8 cellular contexts compared by ENCODE assay signal in the genomic region with DNA sequence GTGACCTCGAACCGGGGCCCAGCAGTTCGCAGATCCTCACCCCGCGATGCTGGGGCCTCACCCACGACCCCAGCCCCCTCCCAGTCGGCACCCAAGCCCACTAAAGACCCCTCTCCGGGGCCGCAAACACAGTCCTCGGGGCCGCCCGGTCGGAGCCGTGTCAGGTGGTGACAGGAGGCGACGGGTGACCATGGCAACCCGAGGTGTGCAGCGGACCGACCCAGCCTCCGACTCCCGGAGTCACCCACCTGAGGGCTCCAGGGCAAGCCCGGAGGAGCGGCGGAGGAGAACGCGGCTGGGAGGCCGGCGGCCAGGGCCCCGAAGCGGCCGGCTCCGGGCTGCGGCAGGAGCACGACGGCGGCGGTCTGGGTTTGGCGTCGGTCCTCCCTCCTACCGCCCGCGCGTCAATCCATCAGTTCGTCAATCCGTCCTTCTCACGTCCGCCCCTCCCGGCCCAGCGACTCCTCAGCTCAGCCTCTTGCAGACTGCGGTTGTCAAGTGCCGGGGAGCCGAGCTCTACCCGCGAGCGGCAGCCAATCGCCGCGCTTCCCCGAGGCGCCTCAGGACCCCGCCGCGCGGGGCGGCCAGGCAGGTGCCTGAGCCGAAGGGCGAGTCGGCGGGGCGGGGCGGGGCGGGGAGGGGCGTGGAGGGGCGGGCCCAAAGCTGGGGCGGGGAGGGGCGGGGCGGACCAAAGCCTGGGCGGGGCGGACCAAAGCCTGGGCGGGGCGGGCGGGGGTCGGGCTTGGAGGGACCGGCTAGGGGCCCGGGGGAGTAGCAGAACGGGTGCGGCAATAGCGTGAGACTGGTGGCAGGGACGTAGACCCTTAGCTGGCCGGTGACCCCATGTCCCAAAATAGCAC. TPM values are rescaled to one million over a fixed set of nuclear protein-coding genes. Genes with fewer than 3 reads are reported as not detected.
A peak's percentile ranks its signal among the peaks of the same experiment; 100 is the strongest.
DNase-seq lines count a peak whose midpoint lies in the region; ATAC-seq and TF ChIP-seq lines count a peak whose summit lies in the region.

TSS of gene WDR47 (minus strand) at position 489 of the 860 bp plus-strand sequence. CDS start 18,590 bp downstream, outside the sequence.

- H3K36me3 Mint-ChIP-seq in activated naive CD8-positive, alpha-beta T cell: no peaks in the 10 kb centered on the region
- H3K36me3 Mint-ChIP-seq in glutamatergic neuron (ENCODE audit: unreplicated experiment): no peaks in the 10 kb centered on the region

- no peaks in the 10 kb centered on the region for H3K9me3 Mint-ChIP-seq in activated naive CD8-positive, alpha-beta T cell (ENCODE audit: low read depth)
- H3K9me3 Mint-ChIP-seq in glutamatergic neuron (ENCODE audit: unreplicated experiment): peaks cover 6% of the 10 kb centered on the region

- ATAC-seq in HG02623 (IDR thresholded peaks at IDR 0.05; ENCODE audit: unreplicated experiment): peak; percentile 95

- TF ChIP-seq CTCF in GM10266 (IDR thresholded peaks at IDR 0.05; ENCODE audit: control insufficient read depth, insufficient read depth, low read depth, missing control alignments) (no peak), glutamatergic neuron (IDR thresholded peaks at IDR 0.05; ENCODE audit: partially characterized antibody, unreplicated experiment) (no peak), osteoblast (IDR thresholded peaks at IDR 0.05; ENCODE audit: extremely low read depth, low read depth, low read length) (no peak), testis (IDR thresholded peaks at IDR 0.05) (no peak)

- intact Hi-C loops in testis (cut with DNase I; ENCODE audit: low total_unique reads): no loop called here

- peak within 1 kb of the TSS; percentile 92 for H3K4me3 Mint-ChIP-seq in activated naive CD8-positive, alpha-beta T cell
- H3K4me3 Mint-ChIP-seq in glutamatergic neuron (ENCODE audit: unreplicated experiment): peak within 1 kb of the TSS; percentile 95

- H3K4me2 ChIP-seq in osteoblast (ENCODE audit: insufficient read depth, low read length): peak within 1 kb of the TSS; percentile 79

- H3K79me2 ChIP-seq in osteoblast (ENCODE audit: insufficient read depth, low read length): peaks cover 35% of the 10 kb centered on the region

- 0% methylated on average over 6 to 65 of the region's 90 CpGs for whole genome bisulfite sequencing in testis, 2 donors

- H3K4me1 ChIP-seq in osteoblast (ENCODE audit: insufficient read depth, low read length) (peaks cover 4% of the 10 kb centered on the region), testis (no peaks in the 10 kb centered on the region)

- peak within 1 kb of the TSS; percentile 43 for H3K27ac Mint-ChIP-seq in activated naive CD8-positive, alpha-beta T cell
- peak within 1 kb of the TSS; percentile 98 for H3K27ac Mint-ChIP-seq in glutamatergic neuron (ENCODE audit: unreplicated experiment)

- H3K4me3 ChIP-seq in osteoblast (ENCODE audit: insufficient read depth, low read length) (peak within 1 kb of the TSS; percentile 98), testis (peak within 1 kb of the TSS; percentile 91 to 99)

- H3K27me3 Mint-ChIP-seq in activated naive CD8-positive, alpha-beta T cell: no peaks in the 10 kb centered on the region
- peaks cover 4% of the 10 kb centered on the region for H3K27me3 Mint-ChIP-seq in glutamatergic neuron (ENCODE audit: unreplicated experiment)

- TF ChIP-seq POLR2A in testis (IDR thresholded peaks at IDR 0.05): peak; percentile 66

- no peaks in the 10 kb centered on the region for H3K36me3 ChIP-seq in osteoblast (ENCODE audit: insufficient read depth, low read length)
- no peaks in the 10 kb centered on the region for H3K36me3 ChIP-seq in testis (ENCODE audit: low read depth, missing control alignments)

- peaks cover 14% of the 10 kb centered on the region for H3K4me1 Mint-ChIP-seq in activated naive CD8-positive, alpha-beta T cell (ENCODE audit: low read depth)
- H3K4me1 Mint-ChIP-seq in glutamatergic neuron (ENCODE audit: low read depth, unreplicated experiment): peaks cover 2% of the 10 kb centered on the region

- H2AFZ ChIP-seq in osteoblast (ENCODE audit: low read length): peak within 1 kb of the TSS; percentile 96

- H3K9me3 ChIP-seq in osteoblast (ENCODE audit: low read depth, low read length) (no peaks in the 10 kb centered on the region), testis (no peaks in the 10 kb centered on the region)

- H3K27ac ChIP-seq in osteoblast (ENCODE audit: low read depth, low read length): peak within 1 kb of the TSS; percentile 61
- H3K27ac ChIP-seq in testis: peak within 1 kb of the TSS; percentile 74 to 82

- DNase-seq in GM10266 (ENCODE audit: extremely low spot score): peak; percentile 99
- DNase-seq in NCI-H1092 treated with DMSO at 0.1 percent for 48 hours (lab: John Stamatoyannopoulos, UW): peak; percentile 91
- peak; percentile 76 for DNase-seq in SKM-1 (lab: John Stamatoyannopoulos, UW; ENCODE audit: unreplicated experiment)
- peak; percentile 95 for DNase-seq in glutamatergic neuron
- peak; percentile 100 for DNase-seq in osteoblast (ENCODE audit: insufficient read length, low spot score, missing footprints)
- peak; percentile 97 for DNase-seq in testis

- peaks cover 4% of the 10 kb centered on the region for H4K20me1 ChIP-seq in osteoblast (ENCODE audit: insufficient read depth, low read length)

- no peaks in the 10 kb centered on the region for H3K27me3 ChIP-seq in osteoblast (ENCODE audit: insufficient read depth, low read length)
- no peaks in the 10 kb centered on the region for H3K27me3 ChIP-seq in testis

RNA-seq across cellular contexts. Expression of gene WDR47, which starts in this region (rescaled TPM):
- total RNA-seq in glutamatergic neuron (ENCODE audit: unreplicated experiment) (128 TPM), osteoblast (19.7 and 20.6 TPM in 2 replicates), testis (10 to 100 TPM; 34.7 to 40.4 TPM)
- polyA plus RNA-seq in testis (ENCODE audit: insufficient read depth, low read depth, low replicate concordance): 40.5 TPM

Comparison
In these comparisons a context has a peak if more than half of its experiments do, and no peak if none do; other contexts are left out.
1. Peak in every context shown above with its lines: DNase-seq, ATAC-seq, H3K4me3 ChIP-seq and H3K27ac ChIP-seq.